In the genomic region with DNA sequence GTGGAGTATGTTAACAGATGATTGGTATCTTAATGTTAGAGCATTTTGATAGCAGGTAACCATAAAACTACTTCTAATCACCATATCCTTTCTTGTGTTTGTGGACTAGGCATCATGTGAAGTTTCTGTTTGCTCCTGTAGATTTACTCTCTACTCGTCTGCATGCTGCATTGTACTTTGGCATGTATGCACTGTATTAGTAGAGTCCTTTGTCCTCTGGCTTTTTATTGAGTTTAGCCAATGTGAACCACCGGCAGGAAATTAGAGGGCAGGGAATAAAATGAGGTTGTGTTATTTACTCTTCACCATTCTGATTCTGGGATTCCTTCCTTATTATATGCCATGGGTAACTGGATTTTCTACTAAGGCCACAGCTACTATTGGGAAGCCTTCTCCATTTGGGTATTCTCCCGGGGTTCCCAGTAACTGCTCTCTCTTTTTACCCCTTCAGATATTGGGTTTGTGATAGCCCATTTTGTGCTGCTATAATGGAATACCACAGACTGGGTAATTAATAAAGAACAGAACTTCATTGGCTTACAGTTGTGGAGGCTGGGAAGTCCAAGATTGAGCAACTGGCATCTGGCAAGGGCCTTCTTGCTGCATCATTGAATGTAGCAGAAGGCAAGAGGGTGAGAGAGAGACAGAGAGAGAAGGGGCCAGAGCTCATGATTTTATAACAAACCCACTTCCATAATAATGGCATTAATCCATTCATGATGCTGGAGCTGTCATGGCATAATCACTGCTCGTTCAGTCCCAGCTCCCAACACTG, we compare ENCODE assay signal across 28 cellular contexts. TPM values are rescaled to one million over a fixed set of nuclear protein-coding genes. Genes with fewer than 3 reads are reported as not detected.
A peak's percentile ranks its signal among the peaks of the same experiment; 100 is the strongest.
DNase-seq lines count a peak whose midpoint lies in the region; ATAC-seq and TF ChIP-seq lines count a peak whose summit lies in the region.
"Had no signal": no experiment of that assay in that cellular context is flagged by ENCODE, and none has a peak within 500 bp of the region (broad histone marks: within the 10 kb centered on the region; RNA-seq: fewer than 3 reads in every experiment).

No MANE protein-coding gene starts in this region.

- H4K91ac ChIP-seq in mesenchymal stem cell (ENCODE audit: low read length), result no peak overlapping the region

- H3K4me3 Mint-ChIP-seq in T-helper 17 cell, result no peak overlapping the region
- H3K4me3 Mint-ChIP-seq: activated CD4-positive, alpha-beta memory T cell treated with anti-CD3 and anti-CD28 coated beads, Interleukin-2, amount 10 ng/mL, durations not matched to agents 7 days and 5 days; nephron progenitor cell had no signal

- no peaks in the 10 kb centered on the region for H3K27me3 Mint-ChIP-seq in T-helper 17 cell
- H3K27me3 Mint-ChIP-seq: activated CD4-positive, alpha-beta memory T cell treated with anti-CD3 and anti-CD28 coated beads, Interleukin-2, amount 10 ng/mL, durations not matched to agents 7 days and 5 days had no signal

- H3K27me3 ChIP-seq in mesenchymal stem cell (ENCODE audit: control insufficient read depth in 1 of 2, insufficient read depth in 1 of 2, low read length in 2 of 2), result no peaks in the 10 kb centered on the region
- H3K27me3 ChIP-seq: thyroid gland, vagina had no signal

- TF ChIP-seq CTCF in AG10803 (conservative IDR thresholded peaks at IDR 0.05; ENCODE audit: low read length) (no peak), fibroblast of mammary gland (conservative IDR thresholded peaks at IDR 0.05; ENCODE audit: control insufficient read depth, insufficient read depth, low read depth, low read length) (no peak)

- ATAC-seq in T-helper 17 cell, result no peak
- ATAC-seq in GM19455 (IDR thresholded peaks at IDR 0.05; ENCODE audit: unreplicated experiment), result no peak
- no peak for ATAC-seq in Right ventricle myocardium superior (ENCODE audit: poor library complexity)
- ATAC-seq: activated naive CD4-positive, alpha-beta T cell treated with anti-CD3 and anti-CD28 coated beads, Interleukin-2, amount 50 U/mL, for 72 hours; PC-3; right cardiac atrium; Right ventricle myocardium inferior; SK-N-SH treated with all-trans-retinoic acid at 6 μM for 48 hours had no signal

- no peak overlapping the region for H2AFZ ChIP-seq in mesenchymal stem cell (ENCODE audit: low read depth, low read length)
- H2AFZ ChIP-seq: parathyroid adenoma had no signal

- H4K8ac ChIP-seq in mesenchymal stem cell (ENCODE audit: low read length), result no peak overlapping the region

- H3K36me3 Mint-ChIP-seq in T-helper 17 cell (ENCODE audit: low read depth), result peaks cover 6% of the 10 kb centered on the region

- H3K27ac ChIP-seq in mesenchymal stem cell (ENCODE audit: low read length, poor library complexity, severe bottlenecking), result no peak overlapping the region
- H3K27ac ChIP-seq: parathyroid adenoma, thyroid gland, vagina had no signal

- H3K4me3 ChIP-seq in AG10803 (ENCODE audit: low read length), result no peak overlapping the region
- no peak overlapping the region for H3K4me3 ChIP-seq in fibroblast of mammary gland (ENCODE audit: control insufficient read depth, low read depth, low read length)
- H3K4me3 ChIP-seq in mesenchymal stem cell (ENCODE audit: insufficient read depth in 1 of 2, low read depth in 1 of 2, low read length in 2 of 2), result no peak overlapping the region
- H3K4me3 ChIP-seq: lung, thyroid gland, vagina had no signal

- H2BK5ac ChIP-seq in mesenchymal stem cell (ENCODE audit: low read depth, low read length, poor library complexity, severe bottlenecking), result no peak overlapping the region

- peaks cover 27% of the 10 kb centered on the region for H3K79me1 ChIP-seq in mesenchymal stem cell (replicated peaks; ENCODE audit: low read length, poor library complexity, severe bottlenecking)

- H3K27ac Mint-ChIP-seq in T-helper 17 cell, result peak overlapping the region; percentile 34
- H3K27ac Mint-ChIP-seq: activated CD4-positive, alpha-beta memory T cell treated with anti-CD3 and anti-CD28 coated beads, Interleukin-2, amount 10 ng/mL, durations not matched to agents 7 days and 5 days; activated T-helper 2 cell treated with anti-CD3 and anti-CD28 coated beads, Interferon-gamma antibody, Interleukin-2, Interleukin-4, amounts not matched to agents 10 μg/mL and 5 μg/mL and 100 μg/mL, durations not matched to agents 14 hours and 24 hours and 36 hours; nephron progenitor cell had no signal

- no peak overlapping the region for H3K4ac ChIP-seq in mesenchymal stem cell (ENCODE audit: low read depth in 1 of 2, low read length in 2 of 2)

- H3K36me3 ChIP-seq in mesenchymal stem cell (ENCODE audit: control insufficient read depth in 1 of 2, insufficient read depth in 2 of 2, low read depth in 1 of 2, low read length in 2 of 2), result peaks cover 15 to 41% of the 10 kb centered on the region in 2 experiments

- H3K4me2 ChIP-seq in mesenchymal stem cell (ENCODE audit: low read length, poor library complexity, severe bottlenecking), result no peak overlapping the region

- H3K9me3 ChIP-seq in T-helper 17 cell (ENCODE audit: control insufficient read depth, low read length, poor library complexity, severe bottlenecking), result no peaks in the 10 kb centered on the region
- H3K9me3 ChIP-seq in mesenchymal stem cell (ENCODE audit: control insufficient read depth, low read length), result no peaks in the 10 kb centered on the region
- H3K9me3 ChIP-seq: thyroid gland, vagina had no signal

- H2BK12ac ChIP-seq in mesenchymal stem cell (ENCODE audit: low read length in 2 of 2), result no peak overlapping the region

- intact Hi-C loops in Right ventricle myocardium superior (cut with DNase I), result no loop called here

- H3K4me1 Mint-ChIP-seq in T-helper 17 cell, result peaks cover 5% of the 10 kb centered on the region
- H3K4me1 Mint-ChIP-seq: activated CD4-positive, alpha-beta memory T cell treated with anti-CD3 and anti-CD28 coated beads, Interleukin-2, amount 10 ng/mL, durations not matched to agents 7 days and 5 days; nephron progenitor cell had no signal

- no peak overlapping the region for H3K9ac ChIP-seq in mesenchymal stem cell (ENCODE audit: low read length)
- H3K9ac ChIP-seq: parathyroid adenoma had no signal

- H3K14ac ChIP-seq in mesenchymal stem cell (ENCODE audit: low read length in 2 of 2), result no peak overlapping the region

- H3K4me1 ChIP-seq in mesenchymal stem cell (ENCODE audit: control insufficient read depth, insufficient read depth, low read depth, low read length), result no peaks in the 10 kb centered on the region
- H3K4me1 ChIP-seq: parathyroid adenoma, thyroid gland, vagina had no signal

- no peak overlapping the region for H2BK120ac ChIP-seq in mesenchymal stem cell (ENCODE audit: low read depth, low read length)

- DNase-seq in AG10803 (ENCODE audit: low read depth), result peak; percentile 23
- DNase-seq in T-helper 17 cell, result no peak
- peak; percentile 9 for DNase-seq in fibroblast of mammary gland (ENCODE audit: low read depth)
- peak; percentile 50 for DNase-seq in mesenchymal stem cell
- DNase-seq in stimulated activated CD4-positive, alpha-beta T cell treated with anti-CD3 and anti-CD28 coated beads, Interleukin-1b, Interleukin-23, amount 100 ng/mL, for 48 hours, result no peak
- no peak for DNase-seq in NCI-H1092 (lab: John Stamatoyannopoulos, UW)
- no peak for DNase-seq in Right ventricle myocardium superior
- DNase-seq: activated CD4-positive, alpha-beta memory T cell treated with anti-CD3 and anti-CD28 coated beads, Interleukin-2, amount 10 ng/mL, durations not matched to agents 7 days and 5 days; activated CD8-positive, alpha-beta memory T cell treated with anti-CD3 and anti-CD28 coated beads, Interleukin-2, amount 50 U/mL, for 4 hours; effector CD4-positive, alpha-beta T cell; head of caudate nucleus; KBM-7; kidney; NCI-H1930; NCI-H524 treated with DMSO at 0.1 percent for 48 hours; nephron progenitor cell; PC-3; right cardiac atrium; stimulated activated CD4-positive, alpha-beta T cell treated with anti-CD3 and anti-CD28 coated beads, Interleukin-2, amount 100 ng/mL, for 48 hours; thyroid gland had no signal

- H2BK15ac ChIP-seq in mesenchymal stem cell (ENCODE audit: low read depth, poor library complexity, severe bottlenecking), result no peak overlapping the region

- no peak overlapping the region for H2AK5ac ChIP-seq in mesenchymal stem cell (ENCODE audit: low read length, severe bottlenecking)

- H3K23ac ChIP-seq in mesenchymal stem cell (ENCODE audit: low read length in 2 of 2), result no peak overlapping the region

- no peak overlapping the region for H3K18ac ChIP-seq in mesenchymal stem cell (ENCODE audit: low read depth in 1 of 2, low read length in 2 of 2)

- WGBS in mesenchymal stem cell, result 96% methylated on average over 2 of the region's 4 CpGs

RNA-seq across cellular contexts. Expression of a gene that starts 22.4 kb away (rescaled TPM):
- 100 to 1,000 TPM; 109 to 111 TPM for total RNA-seq in T-helper 17 cell
- polyA plus RNA-seq in mesenchymal stem cell (2013, experiment 1 of 2), result 102 TPM
- polyA plus RNA-seq in mesenchymal stem cell (2013, experiment 2 of 2), result 114 TPM
- total RNA-seq in Right ventricle myocardium superior, result 52.8 TPM

RNA-seq across cellular contexts. Expression of a gene that starts 53.4 kb away (rescaled TPM):
- total RNA-seq in T-helper 17 cell (10 to 100 TPM; 37.7 to 41.7 TPM), Right ventricle myocardium superior (25.1 TPM)
- 52.4 TPM for polyA plus RNA-seq in mesenchymal stem cell (2013, experiment 1 of 2)
- 53.0 TPM for polyA plus RNA-seq in mesenchymal stem cell (2013, experiment 2 of 2)

RNA-seq across cellular contexts. Expression of a gene that starts 53.9 kb away (rescaled TPM):
- total RNA-seq in T-helper 17 cell, result 10 to 100 TPM; 42.5 to 43.6 TPM
- polyA plus RNA-seq in mesenchymal stem cell (2013, experiment 1 of 2), result 22.6 TPM
- 23.4 TPM for polyA plus RNA-seq in mesenchymal stem cell (2013, experiment 2 of 2)
- total RNA-seq in Right ventricle myocardium superior, result 17.7 TPM

Comparison
In these comparisons a context has a peak if more than half of its experiments do, and no peak if none do; other contexts are left out.
1. DNase-seq: peak in AG10803 (single experiment), fibroblast of mammary gland (single experiment) and mesenchymal stem cell (single experiment); none in T-helper 17 cell (0 of 3), stimulated activated CD4-positive, alpha-beta T cell treated with anti-CD3 and anti-CD28 coated beads, Interleukin-1b, Interleukin-23, amount 100 ng/mL, for 48 hours (single experiment), NCI-H1092 (single experiment) and Right ventricle myocardium superior (single experiment).